In genomic region chr1:40041466-40041838, GRCh38 we compare ENCODE assay signal across 1 cellular context.
TF ChIP-seq lines count a peak whose summit lies in the region.

No MANE protein-coding gene starts in this region.

TF ChIP-seq in IMR-90, 13 proteins besides CTCF, POLR2A, EP300 and RAD21 (continued from another document):
- no peak for TF ChIP-seq ELK1 (IDR thresholded peaks at IDR 0.05; ENCODE audit: borderline replicate concordance, low read depth, low read length)
- no peak for TF ChIP-seq NFE2L2 (IDR thresholded peaks at IDR 0.05; ENCODE audit: low read depth, low read length)
- no peak for TF ChIP-seq CEBPB (IDR thresholded peaks at IDR 0.05; ENCODE audit: low read depth, low read length)
- no peak for TF ChIP-seq RFX5 (IDR thresholded peaks at IDR 0.05; ENCODE audit: low read depth, low read length)
